In the genomic region with DNA sequence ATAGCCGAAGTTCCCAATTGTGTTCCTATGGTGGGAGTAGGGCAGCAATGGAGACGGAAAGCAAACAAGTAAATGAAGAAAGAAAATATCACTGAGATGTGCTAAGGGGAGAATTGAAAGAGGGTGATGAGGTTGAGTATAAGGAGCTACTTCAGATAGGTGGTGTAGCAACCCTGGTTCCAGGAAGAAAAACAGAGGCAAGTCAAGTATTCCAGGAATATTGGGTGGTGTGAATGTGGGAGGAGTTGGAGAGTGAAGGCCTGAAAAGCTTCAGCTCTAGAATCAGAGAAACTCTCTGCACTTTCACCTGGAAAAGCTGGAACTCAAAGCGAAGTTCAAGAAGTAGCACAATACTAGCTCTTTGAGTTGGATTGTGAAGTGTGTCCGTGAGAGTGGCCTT, we compare ENCODE assay signal across 22 cellular contexts.
"Had no signal": no experiment of that assay in that cellular context is flagged by ENCODE, and none has a peak within 500 bp of the region (broad histone marks: within the 10 kb centered on the region; RNA-seq: fewer than 3 reads in every experiment).

No MANE protein-coding gene starts in this region.

- H3K27me3 ChIP-seq: esophagus muscularis mucosa, foreskin keratinocyte, gastroesophageal sphincter, heart left ventricle, hepatocyte had no signal

- H3K4me1 ChIP-seq: esophagus muscularis mucosa, foreskin keratinocyte, gastroesophageal sphincter, heart left ventricle had no signal

- H3K36me3 ChIP-seq: esophagus muscularis mucosa, gastroesophageal sphincter, heart left ventricle had no signal

- H3K79me2 ChIP-seq: hepatocyte had no signal

- H3K27ac ChIP-seq: coronary artery, dorsolateral prefrontal cortex, esophagus muscularis mucosa, foreskin keratinocyte, gastroesophageal sphincter, heart left ventricle, hepatocyte had no signal

- ATAC-seq: foreskin keratinocyte, gastroesophageal sphincter, heart left ventricle, left colon, left lobe of liver, left ventricle myocardium superior, mucosa of descending colon had no signal

- H3K4me2 ChIP-seq: hepatocyte had no signal

- DNase-seq: dermis blood vessel endothelial cell; dorsolateral prefrontal cortex; effector CD4-positive, alpha-beta T cell; effector memory CD4-positive, alpha-beta T cell; foreskin keratinocyte; heart left ventricle; hypothalamus; immature natural killer cell; islet precursor cell; kidney; kidney glomerular epithelial cell; left colon; left ventricle myocardium superior; mammary epithelial cell; mucosa of descending colon; naive B cell had no signal

- H3K9me3 ChIP-seq: esophagus muscularis mucosa, gastroesophageal sphincter, mucosa of descending colon had no signal

- H3K4me3 ChIP-seq: coronary artery, dorsolateral prefrontal cortex, esophagus muscularis mucosa, gastroesophageal sphincter, heart left ventricle, hepatocyte, lung, mucosa of descending colon had no signal
